ENCODE assay signal across 1 cellular context in the genomic region with DNA sequence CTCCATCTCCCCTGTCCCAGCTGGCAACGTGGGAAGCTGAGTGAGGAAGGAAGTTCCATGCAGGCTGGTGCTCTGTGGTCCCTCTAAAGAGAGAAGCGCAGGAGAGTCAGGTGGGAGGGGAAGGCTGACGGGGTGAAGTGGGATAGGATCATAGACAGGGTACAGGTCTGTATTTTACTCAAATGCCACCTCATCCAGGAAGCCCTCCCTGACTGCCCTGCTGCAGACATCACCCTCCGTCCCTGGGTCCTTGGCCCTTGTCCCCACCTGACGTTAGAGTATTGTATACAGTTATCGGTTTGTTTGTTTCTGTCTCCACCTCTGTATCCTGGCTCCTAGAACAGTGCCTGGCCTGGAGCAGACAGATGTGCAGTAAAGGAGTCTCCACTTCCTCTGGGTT.
TF ChIP-seq lines count a peak whose summit lies in the region.

No MANE protein-coding gene starts in this region.

TF ChIP-seq in endothelial cell of umbilical vein, 7 proteins besides CTCF, POLR2A, EP300 and RAD21:
- TF ChIP-seq POLR2AphosphoS5 (IDR thresholded peaks at IDR 0.05; ENCODE audit: insufficient read depth, low read depth, low read length) (no peak), EZH2 (IDR thresholded peaks at IDR 0.05; ENCODE audit: borderline replicate concordance, low read depth, low read length, severe bottlenecking) (no peak), JUN (IDR thresholded peaks at IDR 0.05; ENCODE audit: borderline replicate concordance, insufficient read depth, insufficient read length, low read depth) (no peak), MYC (IDR thresholded peaks at IDR 0.05; ENCODE audit: low read depth, low read length) (no peak), GATA2 (IDR thresholded peaks at IDR 0.05; ENCODE audit: insufficient read depth, insufficient read length, low read depth, low read length) (no peak), FOS (IDR thresholded peaks at IDR 0.05; ENCODE audit: borderline replicate concordance, insufficient read depth, low read length) (no peak)
- TF ChIP-seq, protein P1, sequence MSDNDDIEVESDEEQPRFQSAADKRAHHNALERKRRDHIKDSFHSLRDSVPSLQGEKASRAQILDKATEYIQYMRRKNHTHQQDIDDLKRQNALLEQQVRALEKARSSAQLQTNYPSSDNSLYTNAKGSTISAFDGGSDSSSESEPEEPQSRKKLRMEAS (IDR thresholded peaks at IDR 0.05; ENCODE audit: insufficient read depth, insufficient read length), result no peak
